In the genomic region with DNA sequence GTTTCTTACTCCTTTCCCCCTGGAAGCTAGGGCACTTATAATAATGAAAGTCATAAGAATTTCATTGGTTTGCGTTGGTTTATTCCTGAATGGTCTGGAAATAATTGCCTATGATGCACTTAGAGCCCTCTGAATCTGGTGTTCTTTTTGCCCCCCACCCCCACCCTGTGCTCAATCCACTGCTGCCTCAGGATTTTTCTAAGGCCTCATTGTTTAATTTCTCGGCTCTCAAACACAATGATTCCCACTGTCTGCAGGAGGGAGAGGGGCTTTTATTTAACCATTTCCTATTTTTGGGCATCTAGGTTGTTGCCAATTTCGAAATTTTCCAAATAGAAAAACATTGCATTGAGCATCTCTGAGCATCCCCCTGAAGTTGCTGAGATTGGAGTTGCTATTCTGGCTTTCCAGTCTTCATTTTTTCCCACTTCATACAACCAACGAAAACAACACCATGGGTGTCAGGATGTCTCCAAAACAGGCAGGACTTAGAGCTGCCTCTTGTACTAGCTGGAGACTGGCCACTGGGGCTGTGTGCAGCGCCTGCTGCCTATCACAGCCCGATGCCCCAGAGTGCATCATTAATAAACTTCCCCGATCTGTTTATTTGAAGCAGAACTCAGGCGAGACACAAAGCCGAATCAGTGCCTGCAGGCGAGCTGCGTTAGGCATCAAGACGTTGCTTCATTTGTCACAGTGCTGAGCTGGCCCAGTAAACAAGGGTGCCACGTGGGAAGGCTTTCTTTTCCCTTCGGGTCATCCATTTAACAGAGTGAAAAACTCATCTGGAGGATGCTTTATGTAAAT, we compare ENCODE assay signal across 1 cellular context.
A peak's percentile ranks its signal among the peaks of the same experiment; 100 is the strongest.
TF ChIP-seq lines count a peak whose summit lies in the region.

No MANE protein-coding gene starts in this region.

TF ChIP-seq in SK-N-SH, 30 proteins besides CTCF, POLR2A, EP300 and RAD21 (continued from another document):
- TF ChIP-seq SMC3 (IDR thresholded peaks at IDR 0.05; ENCODE audit: low read depth, low read length) = 0 out of 2 replicates have a peak, but pooled peaks have one; percentile 12
- TF ChIP-seq RCOR1 (IDR thresholded peaks at IDR 0.05; ENCODE audit: low read length) = no peak
- TF ChIP-seq GABPA (IDR thresholded peaks at IDR 0.05; ENCODE audit: low read depth) = no peak
- TF ChIP-seq SIN3A (IDR thresholded peaks at IDR 0.05; ENCODE audit: borderline replicate concordance, low read depth, low read length) = no peak
- TF ChIP-seq FOXM1 (IDR thresholded peaks at IDR 0.05; ENCODE audit: low read depth) = no peak
- TF ChIP-seq TEAD4 (IDR thresholded peaks at IDR 0.05; ENCODE audit: borderline replicate concordance, insufficient read depth) = no peak
